13 cellular contexts compared by ENCODE assay signal in the genomic region with DNA sequence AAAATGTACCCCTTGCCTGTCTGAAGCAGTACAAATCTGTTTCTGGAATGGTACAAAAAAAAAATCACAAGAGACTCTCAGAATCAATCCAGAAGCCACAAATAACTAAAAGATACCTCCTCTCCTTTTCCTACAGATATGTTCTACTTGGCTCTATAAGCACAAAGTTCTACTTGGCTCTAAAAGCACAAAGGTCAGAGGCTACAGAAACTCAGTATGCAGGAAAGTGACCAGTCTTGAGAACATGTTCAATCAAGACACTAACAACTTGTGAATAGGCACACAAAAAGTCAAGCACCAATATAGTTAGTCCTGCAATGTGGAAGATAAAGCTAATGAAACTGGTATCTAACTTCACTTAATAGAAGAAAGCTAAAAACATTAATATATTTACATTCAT. TPM values are rescaled to one million over a fixed set of nuclear protein-coding genes. Genes with fewer than 3 reads are reported as not detected.
DNase-seq lines count a peak whose midpoint lies in the region; ATAC-seq and TF ChIP-seq lines count a peak whose summit lies in the region.
"Had no signal": no experiment of that assay in that cellular context is flagged by ENCODE, and none has a peak within 500 bp of the region (broad histone marks: within the 10 kb centered on the region; RNA-seq: fewer than 3 reads in every experiment).

No MANE protein-coding gene starts in this region.

- H4K20me1 ChIP-seq in PC-3 (ENCODE audit: low read length): peaks cover 26% of the 10 kb centered on the region

- H3K4me3 Mint-ChIP-seq in immature natural killer cell: peak overlapping the region in 2 of 5 donors; percentile 6 to 45
- H3K4me3 Mint-ChIP-seq: stimulated activated naive CD8-positive, alpha-beta T cell treated with anti-CD3 and anti-CD28 coated beads, Interleukin-15, Interleukin-2, amounts not matched to agents 100 ng/mL and 50 ng/mL, for 24 hours had no signal

- CTCF ChIA-PET in PC-3 (lab: Charles Lee): no interaction called here

- H3K27ac ChIP-seq in ACC112 (ENCODE audit: low read depth, low read length): peak overlapping the region; percentile 72
- peak overlapping the region; percentile 18 for H3K27ac ChIP-seq in PC-3 (ENCODE audit: low read length)
- H3K27ac ChIP-seq in ascending aorta: no peak overlapping the region
- H3K27ac ChIP-seq: lower lobe of right lung had no signal

- DNase-seq in PC-3 (no peak), immature natural killer cell (no peak), NCI-H2107 treated with DMSO at 0.1 percent for 48 hours (lab: John Stamatoyannopoulos, UW; ENCODE audit: unreplicated experiment) (no peak), ascending aorta (ENCODE audit: low spot score in 2 of 2) (no peak), T-helper 9 cell (no peak)
- DNase-seq in activated CD8-positive, alpha-beta memory T cell treated with anti-CD3 and anti-CD28 coated beads for 24 hours: no peak
- DNase-seq: anterior cingulate cortex, lower lobe of right lung, NCI-H2107, spleen had no signal

- peaks cover 15 to 33% (median 25%) of the 10 kb centered on the region in 3 donors for H3K36me3 Mint-ChIP-seq in immature natural killer cell

- no TSS peak for BruUV-seq in PC-3 (replicated peaks; lab: Mats Ljungman, UMichigan)

- H3K27me3 Mint-ChIP-seq in immature natural killer cell (ENCODE audit: low read depth in 3 of 3): peaks cover 0 to 1% (median 0%) of the 10 kb centered on the region in 3 donors
- H3K27me3 Mint-ChIP-seq: stimulated activated naive CD8-positive, alpha-beta T cell treated with anti-CD3 and anti-CD28 coated beads, Interleukin-15, Interleukin-2, amounts not matched to agents 100 ng/mL and 50 ng/mL, for 24 hours had no signal

- POLR2A ChIA-PET in PC-3 (lab: Charles Lee; ENCODE audit: unreplicated experiment): interaction anchor here (0.6 kb wide), 1 partner anchor 78 kb away, joined by 7 read pairs; no protein-coding TSS in a partner anchor

- no peaks in the 10 kb centered on the region for H3F3A ChIP-seq in PC-3 (ENCODE audit: low read length, unreplicated experiment)

- H3K9me2 ChIP-seq in PC-3 (replicated peaks; ENCODE audit: low read length): no peaks in the 10 kb centered on the region

- no peak overlapping the region for H3K9ac ChIP-seq in PC-3 (ENCODE audit: low read length)

- H3K9me3 Mint-ChIP-seq in immature natural killer cell: peaks cover 0 to 6% (median 4%) of the 10 kb centered on the region in 6 donors

- peaks cover 46% of the 10 kb centered on the region for H3K36me3 ChIP-seq in ACC112 (ENCODE audit: insufficient read depth, low read length)
- peaks cover 46% of the 10 kb centered on the region for H3K36me3 ChIP-seq in PC-3 (ENCODE audit: low read depth, low read length)
- H3K36me3 ChIP-seq in ascending aorta: peaks cover 3 to 15% of the 10 kb centered on the region in 2 donors

- H3K4me3 ChIP-seq in ACC112 (ENCODE audit: low read depth, low read length): peak overlapping the region; percentile 72
- H3K4me3 ChIP-seq in PC-3 (ENCODE audit: low read length): peak overlapping the region; percentile 7; the same call in 1 of the 2 replicates
- peak overlapping the region in 1 of 2 donors; percentile 7 for H3K4me3 ChIP-seq in ascending aorta
- H3K4me3 ChIP-seq: lower lobe of right lung, spleen had no signal

- H3K4me1 ChIP-seq in ACC112 (ENCODE audit: control insufficient read depth, insufficient read depth, low read length, unreplicated experiment) (peaks cover 32% of the 10 kb centered on the region), PC-3 (ENCODE audit: insufficient read depth, low read length) (peaks cover 23% of the 10 kb centered on the region), ascending aorta (peaks cover 0 to 14% of the 10 kb centered on the region in 2 donors)

- peak overlapping the region; percentile 8 to 79 (median 44) for H3K27ac Mint-ChIP-seq in immature natural killer cell
- H3K27ac Mint-ChIP-seq: stimulated activated naive CD8-positive, alpha-beta T cell treated with anti-CD3 and anti-CD28 coated beads, Interleukin-15, Interleukin-2, amounts not matched to agents 100 ng/mL and 50 ng/mL, for 24 hours had no signal

- peaks cover 35 to 55% of the 10 kb centered on the region in 2 donors for H3K4me1 Mint-ChIP-seq in immature natural killer cell

- ATAC-seq in GM21723 (IDR thresholded peaks at IDR 0.05; ENCODE audit: unreplicated experiment): peak; percentile 24
- ATAC-seq in PC-3: peak; percentile 35

- H3K9me3 ChIP-seq in PC-3 (ENCODE audit: low read length) (0 out of 2 replicates have a peak, but pooled peaks cover 2% of the 10 kb centered on the region), ascending aorta (peaks cover 0 to 9% of the 10 kb centered on the region in 2 donors)

- no peak overlapping the region for H2AFZ ChIP-seq in ACC112 (ENCODE audit: low read length, unreplicated experiment)
- H2AFZ ChIP-seq in PC-3 (ENCODE audit: low read length): no peak overlapping the region

- H3K27me3 ChIP-seq in ACC112 (ENCODE audit: insufficient read depth, low read length) (no peaks in the 10 kb centered on the region), PC-3 (ENCODE audit: low read length) (no peaks in the 10 kb centered on the region), ascending aorta (no peaks in the 10 kb centered on the region)
- H3K27me3 ChIP-seq: spleen had no signal

- peaks cover 91% of the 10 kb centered on the region for H3K79me2 ChIP-seq in ACC112 (ENCODE audit: control insufficient read depth, insufficient read depth, low read length, unreplicated experiment)
- H3K79me2 ChIP-seq in PC-3 (ENCODE audit: low read length): peaks cover 87% of the 10 kb centered on the region

- no peak for TF ChIP-seq CTCF in PC-3 (conservative IDR thresholded peaks at IDR 0.05; ENCODE audit: low read depth, low read length)
- no peak for TF ChIP-seq CTCF in ascending aorta (IDR thresholded peaks at IDR 0.05)

- H3K4me2 ChIP-seq in PC-3 (ENCODE audit: low read length): peak overlapping the region; percentile 43

- intact Hi-C loops in PC-3 (cut with micrococcal nuclease) (no loop called here), ascending aorta (cut with DNase I) (no loop called here)

RNA-seq across cellular contexts. Expression of a gene that starts 19.2 kb away (rescaled TPM):
- 154 and 185 TPM in 2 replicates for total RNA-seq in PC-3 (2014; rRNA removed)
- polyA plus RNA-seq in immature natural killer cell: 10 to 100 TPM; 12.0 to 17.0 (median 14.3) TPM
- 34.4 TPM for total RNA-seq in ascending aorta

Comparison
In these comparisons a context has a peak if more than half of its experiments do, and no peak if none do; other contexts are left out.
1. H3K27ac ChIP-seq: peak in ACC112 (single experiment) and PC-3 (single experiment); none in ascending aorta (0 of 2).